ENCODE assay signal across 29 cellular contexts in the genomic region with DNA sequence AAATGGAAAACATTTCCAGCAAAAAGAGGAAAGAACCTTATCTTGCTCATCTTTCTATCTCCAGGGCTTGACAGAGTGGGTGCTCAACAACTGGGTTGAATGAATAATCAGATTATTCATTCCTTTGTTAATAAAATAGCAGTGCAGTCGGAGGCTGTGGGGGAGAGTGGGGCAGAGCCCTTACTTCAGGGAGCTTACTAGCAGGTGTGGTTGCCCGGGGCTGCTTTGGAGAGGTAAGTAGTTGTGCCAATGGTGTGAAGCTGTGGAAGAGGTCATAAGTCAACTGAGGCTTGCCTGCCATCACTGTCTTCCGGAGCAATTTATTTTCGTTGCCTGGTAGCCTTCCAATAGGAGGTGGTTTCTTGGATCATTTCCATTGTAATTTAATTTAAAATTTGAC. TPM values are rescaled to one million over a fixed set of nuclear protein-coding genes. Genes with fewer than 3 reads are reported as not detected.
DNase-seq lines count a peak whose midpoint lies in the region; ATAC-seq and TF ChIP-seq lines count a peak whose summit lies in the region.
"Had no signal": no experiment of that assay in that cellular context is flagged by ENCODE, and none has a peak within 500 bp of the region (broad histone marks: within the 10 kb centered on the region; RNA-seq: fewer than 3 reads in every experiment).

No MANE protein-coding gene starts in this region.

- H3K9me3 ChIP-seq in SK-N-SH (no peaks in the 10 kb centered on the region), psoas muscle (no peaks in the 10 kb centered on the region)
- H3K9me3 ChIP-seq: stomach, thyroid gland had no signal

- no peaks in the 10 kb centered on the region for H3F3A ChIP-seq in SK-N-SH (replicated peaks; ENCODE audit: insufficient read depth)

- H3K36me3 ChIP-seq in SK-N-SH (replicated peaks in 1 of 2; ENCODE audit: control insufficient read depth in 1 of 2, insufficient read depth in 2 of 2, low read length in 1 of 2) (no peaks in the 10 kb centered on the region), psoas muscle (ENCODE audit: insufficient read depth in 1 of 2, low read depth in 1 of 2) (no peaks in the 10 kb centered on the region)
- H3K36me3 ChIP-seq: stomach, thyroid gland had no signal

- no peak for DNase-seq in SK-N-SH
- DNase-seq in NCI-H774 (lab: John Stamatoyannopoulos, UW), result peak; percentile 15
- DNase-seq in epithelial cell of esophagus (ENCODE audit: low read depth), result peak; percentile 19
- no peak for DNase-seq in psoas muscle
- no peak for DNase-seq in Kasumi-1 (lab: John Stamatoyannopoulos, UW)
- DNase-seq in GM10266 (ENCODE audit: extremely low spot score), result no peak
- DNase-seq: activated CD4-positive, alpha-beta T cell treated with anti-CD3 and anti-CD28 coated beads, Interleukin-2, amount 10 ng/mL, durations not matched to agents 24 days and 14 days; activated naive CD4-positive, alpha-beta T cell treated with anti-CD3 and anti-CD28 coated beads, Interleukin-2, amount 10 ng/mL, durations not matched to agents 7 days and 5 days; activated T-cell treated with anti-CD3 and anti-CD28 coated beads, Interleukin-2, amount 50 U/mL, for 48 hours; amniotic stem cell; DMS153; effector memory CD4-positive, alpha-beta T cell; erythroblast; HCEC 1CT; naive thymus-derived CD8-positive, alpha-beta T cell; NCI-H1105; NCI-H2029; NCI-H345; NCI-H748 treated with DMSO at 0.1 percent for 48 hours; occipital lobe; stimulated activated CD4-positive, alpha-beta T cell treated with anti-CD3 and anti-CD28 coated beads, Interleukin-1b, Interleukin-23, amount 100 ng/mL, for 48 hours; stimulated activated CD8-positive, alpha-beta memory T cell treated with anti-CD3 and anti-CD28 coated beads, Interleukin-4, amount 100 ng/mL, for 48 hours; stomach; thyroid gland had no signal

- H3K27me3 ChIP-seq in SK-N-SH (ENCODE audit: insufficient read depth) (no peaks in the 10 kb centered on the region), psoas muscle (ENCODE audit: insufficient read depth in 3 of 3, low read length in 2 of 3) (no peaks in the 10 kb centered on the region)
- H3K27me3 ChIP-seq: stomach, thyroid gland had no signal

- TF ChIP-seq CTCF in SK-N-SH (IDR thresholded peaks at IDR 0.05), result no peak
- TF ChIP-seq CTCF in epithelial cell of esophagus (IDR thresholded peaks at IDR 0.05; ENCODE audit: insufficient read depth, low read depth, low read length, missing control alignments), result no peak
- no peak for TF ChIP-seq CTCF in psoas muscle (IDR thresholded peaks at IDR 0.05)
- no peak for TF ChIP-seq CTCF in GM10266 (IDR thresholded peaks at IDR 0.05; ENCODE audit: control insufficient read depth, insufficient read depth, low read depth, missing control alignments)

- H3K9me2 ChIP-seq in SK-N-SH, result no peaks in the 10 kb centered on the region

- WGBS in SK-N-SH (ENCODE audit: low lambda C conversion rate), result 51% methylated on average over 4 of the region's 4 CpGs
- WGBS in psoas muscle, 3 donors, result 39 to 57% (median 49%) methylated on average over 4 of the region's 4 CpGs

- no peaks in the 10 kb centered on the region for H4K20me1 ChIP-seq in SK-N-SH (ENCODE audit: insufficient read depth)

- POLR2A ChIA-PET in SK-N-SH (lab: Yijun Ruan, JAX), result no interaction called here

- peaks cover 0 to 29% of the 10 kb centered on the region in 2 experiments; a peak in 2 of 4 replicates for H3K4me1 ChIP-seq in SK-N-SH (ENCODE audit: control insufficient read depth in 1 of 2, insufficient read depth in 2 of 2, low read depth in 1 of 2, low read length in 1 of 2)
- H3K4me1 ChIP-seq in psoas muscle, result peaks cover 46% of the 10 kb centered on the region

- no peak overlapping the region; a peak in 1 of 4 replicates for H3K27ac ChIP-seq in SK-N-SH (ENCODE audit: low read depth in 2 of 2, low read length in 1 of 2)
- peak overlapping the region; percentile 42 for H3K27ac ChIP-seq in psoas muscle
- H3K27ac ChIP-seq: stomach, thyroid gland, VCaP had no signal

- no peak overlapping the region for H3K4me3 ChIP-seq in SK-N-SH (ENCODE audit: low read depth in 2 of 2, low read length in 1 of 2)
- H3K4me3 ChIP-seq in epithelial cell of esophagus (ENCODE audit: low read length), result no peak overlapping the region
- no peak overlapping the region for H3K4me3 ChIP-seq in psoas muscle
- H3K4me3 ChIP-seq: smooth muscle cell, stomach, thyroid gland had no signal

- no peak for TF ChIP-seq EP300 in SK-N-SH (IDR thresholded peaks at IDR 0.05; ENCODE audit: borderline replicate concordance in 1 of 2, low read depth in 1 of 2, low read length in 1 of 2)

- H3K79me2 ChIP-seq in SK-N-SH (ENCODE audit: insufficient read depth), result no peaks in the 10 kb centered on the region

- intact Hi-C loops in psoas muscle (cut with DNase I), result loop anchor here in 1 of 2 donors (5.0 kb wide), 1 partner anchor 110 kb away; a partner anchor contains a TSS

- no peak overlapping the region for H3K4me2 ChIP-seq in SK-N-SH
- H3K4me2 ChIP-seq: smooth muscle cell had no signal

- CTCF ChIA-PET in SK-N-SH (lab: Yijun Ruan, JAX), result no interaction called here

- ATAC-seq in SK-N-SH treated with all-trans-retinoic acid at 6 μM for 48 hours (peak; percentile 54), psoas muscle (no peak), HG02571 (IDR thresholded peaks at IDR 0.05; ENCODE audit: unreplicated experiment) (no peak)
- ATAC-seq: left lobe of liver; naive thymus-derived CD8-positive, alpha-beta T cell had no signal

- no peak overlapping the region for H2AFZ ChIP-seq in SK-N-SH (ENCODE audit: low read depth)

- TF ChIP-seq RAD21 in SK-N-SH (IDR thresholded peaks at IDR 0.05; ENCODE audit: low read length), result no peak

- H3K9ac ChIP-seq in SK-N-SH, result no peak overlapping the region

TF ChIP-seq in SK-N-SH treated with all-trans-retinoic acid at 6 μM for 48 hours, 23 proteins besides CTCF, POLR2A, EP300 and RAD21 (continues in another document):
- TF ChIP-seq CSDC2 (CRISPR knock-in tag; IDR thresholded peaks at IDR 0.05) (no peak), ZNF565 (CRISPR knock-in tag; conservative IDR thresholded peaks at IDR 0.05; ENCODE audit: low read depth) (no peak), ZFP3 (CRISPR knock-in tag; IDR thresholded peaks at IDR 0.05) (no peak), ZFP30 (CRISPR knock-in tag; IDR thresholded peaks at IDR 0.05) (no peak)
- TF ChIP-seq, protein P1, sequence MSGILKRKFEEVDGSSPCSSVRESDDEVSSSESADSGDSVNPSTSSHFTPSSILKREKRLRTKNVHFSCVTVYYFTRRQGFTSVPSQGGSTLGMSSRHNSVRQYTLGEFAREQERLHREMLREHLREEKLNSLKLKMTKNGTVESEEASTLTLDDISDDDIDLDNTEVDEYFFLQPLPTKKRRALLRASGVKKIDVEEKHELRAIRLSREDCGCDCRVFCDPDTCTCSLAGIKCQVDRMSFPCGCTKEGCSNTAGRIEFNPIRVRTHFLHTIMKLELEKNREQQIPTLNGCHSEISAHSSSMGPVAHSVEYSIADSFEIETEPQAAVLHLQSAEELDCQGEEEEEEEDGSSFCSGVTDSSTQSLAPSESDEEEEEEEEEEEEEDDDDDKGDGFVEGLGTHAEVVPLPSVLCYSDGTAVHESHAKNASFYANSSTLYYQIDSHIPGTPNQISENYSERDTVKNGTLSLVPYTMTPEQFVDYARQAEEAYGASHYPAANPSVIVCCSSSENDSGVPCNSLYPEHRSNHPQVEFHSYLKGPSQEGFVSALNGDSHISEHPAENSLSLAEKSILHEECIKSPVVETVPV (CRISPR knock-in tag; IDR thresholded peaks at IDR 0.05), result no peak

TF ChIP-seq in SK-N-SH, 30 proteins besides CTCF, POLR2A, EP300 and RAD21 (continues in another document):
- TF ChIP-seq NFIC (IDR thresholded peaks at IDR 0.05; ENCODE audit: borderline replicate concordance) (no peak), GABPA (IDR thresholded peaks at IDR 0.05; ENCODE audit: low read depth) (no peak)
- TF ChIP-seq, protein P2, sequence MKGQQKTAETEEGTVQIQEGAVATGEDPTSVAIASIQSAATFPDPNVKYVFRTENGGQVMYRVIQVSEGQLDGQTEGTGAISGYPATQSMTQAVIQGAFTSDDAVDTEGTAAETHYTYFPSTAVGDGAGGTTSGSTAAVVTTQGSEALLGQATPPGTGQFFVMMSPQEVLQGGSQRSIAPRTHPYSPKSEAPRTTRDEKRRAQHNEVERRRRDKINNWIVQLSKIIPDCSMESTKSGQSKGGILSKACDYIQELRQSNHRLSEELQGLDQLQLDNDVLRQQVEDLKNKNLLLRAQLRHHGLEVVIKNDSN (IDR thresholded peaks at IDR 0.05; ENCODE audit: borderline replicate concordance, low read depth), result no peak
- TF ChIP-seq, protein P3, sequence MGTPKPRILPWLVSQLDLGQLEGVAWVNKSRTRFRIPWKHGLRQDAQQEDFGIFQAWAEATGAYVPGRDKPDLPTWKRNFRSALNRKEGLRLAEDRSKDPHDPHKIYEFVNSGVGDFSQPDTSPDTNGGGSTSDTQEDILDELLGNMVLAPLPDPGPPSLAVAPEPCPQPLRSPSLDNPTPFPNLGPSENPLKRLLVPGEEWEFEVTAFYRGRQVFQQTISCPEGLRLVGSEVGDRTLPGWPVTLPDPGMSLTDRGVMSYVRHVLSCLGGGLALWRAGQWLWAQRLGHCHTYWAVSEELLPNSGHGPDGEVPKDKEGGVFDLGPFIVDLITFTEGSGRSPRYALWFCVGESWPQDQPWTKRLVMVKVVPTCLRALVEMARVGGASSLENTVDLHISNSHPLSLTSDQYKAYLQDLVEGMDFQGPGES (IDR thresholded peaks at IDR 0.05; ENCODE audit: low read depth, low read length), result no peak
- TF ChIP-seq, protein P4, sequence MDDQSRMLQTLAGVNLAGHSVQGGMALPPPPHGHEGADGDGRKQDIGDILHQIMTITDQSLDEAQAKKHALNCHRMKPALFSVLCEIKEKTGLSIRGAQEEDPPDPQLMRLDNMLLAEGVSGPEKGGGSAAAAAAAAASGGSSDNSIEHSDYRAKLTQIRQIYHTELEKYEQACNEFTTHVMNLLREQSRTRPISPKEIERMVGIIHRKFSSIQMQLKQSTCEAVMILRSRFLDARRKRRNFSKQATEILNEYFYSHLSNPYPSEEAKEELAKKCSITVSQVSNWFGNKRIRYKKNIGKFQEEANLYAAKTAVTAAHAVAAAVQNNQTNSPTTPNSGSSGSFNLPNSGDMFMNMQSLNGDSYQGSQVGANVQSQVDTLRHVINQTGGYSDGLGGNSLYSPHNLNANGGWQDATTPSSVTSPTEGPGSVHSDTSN (IDR thresholded peaks at IDR 0.05), result no peak
- TF ChIP-seq, protein P5, sequence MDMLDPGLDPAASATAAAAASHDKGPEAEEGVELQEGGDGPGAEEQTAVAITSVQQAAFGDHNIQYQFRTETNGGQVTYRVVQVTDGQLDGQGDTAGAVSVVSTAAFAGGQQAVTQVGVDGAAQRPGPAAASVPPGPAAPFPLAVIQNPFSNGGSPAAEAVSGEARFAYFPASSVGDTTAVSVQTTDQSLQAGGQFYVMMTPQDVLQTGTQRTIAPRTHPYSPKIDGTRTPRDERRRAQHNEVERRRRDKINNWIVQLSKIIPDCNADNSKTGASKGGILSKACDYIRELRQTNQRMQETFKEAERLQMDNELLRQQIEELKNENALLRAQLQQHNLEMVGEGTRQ (IDR thresholded peaks at IDR 0.05; ENCODE audit: borderline replicate concordance, low read depth, low read length), result no peak

RNA-seq across cellular contexts. Expression of a gene that starts 51.2 kb away (rescaled TPM):
- polyA plus RNA-seq in SK-N-SH (2012; rRNA removed) (5.4 TPM in 2 replicates), psoas muscle (1 to 10 TPM; 2.5 to 5.0 (median 4.0) TPM)
- polyA plus RNA-seq in SK-N-SH (2012; cell fraction: cytosol; rRNA removed), result 3.5 and 4.2 TPM in 2 replicates
- polyA plus RNA-seq in SK-N-SH (2012; cell fraction: nucleus; rRNA removed), result 8.2 and 9.1 TPM in 2 replicates
- 10 to 100 TPM in 1 of 4 donors, 1 to 10 TPM in 3; 4.0 to 14.6 (median 4.7) TPM for total RNA-seq in psoas muscle

Comparison
In these comparisons a context has a peak if more than half of its experiments do, and no peak if none do; other contexts are left out.
1. DNase-seq: peak in NCI-H774 (single experiment) and epithelial cell of esophagus (single experiment); none in SK-N-SH (single experiment), psoas muscle (0 of 2), Kasumi-1 (0 of 2) and GM10266 (single experiment).